ENCODE assay signal across 19 cellular contexts in the genomic region with DNA sequence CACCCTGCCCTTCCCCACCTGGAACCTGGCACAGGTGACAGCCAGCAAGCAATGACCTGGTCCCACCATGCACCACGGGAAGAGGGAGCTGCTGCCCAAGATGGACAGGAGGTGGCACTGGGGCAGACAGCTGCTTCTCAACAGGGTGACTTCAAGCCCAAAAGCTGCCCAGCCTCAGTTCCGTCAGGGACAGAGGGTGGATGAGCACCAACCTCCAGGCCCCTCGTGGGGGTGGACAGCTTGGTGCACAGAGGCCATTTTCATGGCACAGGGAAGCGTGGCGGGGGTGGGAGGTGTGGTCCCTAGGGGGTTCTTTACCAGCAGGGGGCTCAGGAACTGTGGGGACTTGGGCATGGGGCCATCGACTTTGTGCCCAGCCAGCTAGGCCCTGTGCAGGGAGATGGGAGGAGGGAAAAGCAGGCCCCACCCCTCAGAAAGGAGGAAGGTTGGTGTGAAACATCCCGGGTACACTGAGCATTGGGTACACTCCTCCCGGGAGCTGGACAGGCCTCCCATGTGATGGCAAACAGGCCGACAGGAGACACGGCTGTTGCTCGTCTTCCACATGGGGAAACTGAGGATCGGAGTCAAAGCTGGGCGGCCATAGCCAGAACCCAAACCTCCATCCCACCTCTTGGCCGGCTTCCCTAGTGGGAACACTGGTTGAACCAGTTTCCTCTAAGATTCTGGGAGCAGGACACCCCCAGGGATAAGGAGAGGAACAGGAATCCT. TPM values are rescaled to one million over a fixed set of nuclear protein-coding genes. Genes with fewer than 3 reads are reported as not detected.
DNase-seq lines count a peak whose midpoint lies in the region; ATAC-seq and TF ChIP-seq lines count a peak whose summit lies in the region.
"Had no signal": no experiment of that assay in that cellular context is flagged by ENCODE, and none has a peak within 500 bp of the region (broad histone marks: within the 10 kb centered on the region; RNA-seq: fewer than 3 reads in every experiment).

No MANE protein-coding gene starts in this region.

- H4K91ac ChIP-seq in neuronal stem cell (ENCODE audit: low read depth, low read length, poor library complexity) = no peak overlapping the region

- peak overlapping the region; percentile 22 for H2BK12ac ChIP-seq in neuronal stem cell (ENCODE audit: low read length)

- H3K14ac ChIP-seq in neuronal stem cell (ENCODE audit: low read length) = peak overlapping the region; percentile 63

- peak overlapping the region; percentile 21 to 74 for H3K27ac Mint-ChIP-seq in stimulated activated naive CD8-positive, alpha-beta T cell treated with anti-CD3 and anti-CD28 coated beads, Interleukin-15, amount 100 ng/mL, for 72 hours
- H3K27ac Mint-ChIP-seq: CD4-positive, alpha-beta memory T cell had no signal

- DNase-seq in stimulated activated naive CD8-positive, alpha-beta T cell treated with anti-CD3 and anti-CD28 coated beads, Interleukin-15, amount 100 ng/mL, for 72 hours = no peak
- DNase-seq in stimulated activated naive CD8-positive, alpha-beta T cell treated with anti-CD3 and anti-CD28 coated beads, Interleukin-15, Interleukin-2, amounts not matched to agents 100 U/mL and 50 U/mL, for 24 hours = no peak
- DNase-seq in body of pancreas (peak; percentile 56 to 70 (median 60)), neuronal stem cell (ENCODE audit: low spot score) (no peak), prostate gland (ENCODE audit: low spot score) (no peak), foreskin keratinocyte (no peak)
- DNase-seq in central memory CD4-positive, alpha-beta T cell = no peak
- DNase-seq: BE2C; CD4-positive, alpha-beta memory T cell; EL; GM23248; NCI-H1048; NCI-H1436; NCI-H1930; NCI-H345; NCI-H524 treated with DMSO at 0.1 percent for 48 hours; SJCRH30 had no signal

- H3K27ac ChIP-seq in body of pancreas (peak overlapping the region; percentile 67 to 81 (median 73)), neuronal stem cell (replicated peaks; ENCODE audit: low read length) (no peak overlapping the region), prostate gland (no peak overlapping the region), foreskin keratinocyte (no peak overlapping the region)
- H3K27ac ChIP-seq: GM23248, KMS-11, SJCRH30 had no signal

- H3K4me1 ChIP-seq in body of pancreas = peaks cover 45% of the 10 kb centered on the region
- peaks cover 13 to 17% of the 10 kb centered on the region in 2 donors for H3K4me1 ChIP-seq in neuronal stem cell (ENCODE audit: control insufficient read depth in 2 of 2, insufficient read depth in 1 of 2, low read depth in 1 of 2, low read length in 2 of 2)
- no peaks in the 10 kb centered on the region for H3K4me1 ChIP-seq in prostate gland (replicated peaks)
- peaks cover 18% of the 10 kb centered on the region for H3K4me1 ChIP-seq in foreskin keratinocyte

- WGBS in body of pancreas, 2 donors = 33 to 49% methylated on average over 10 to 14 of the region's 14 CpGs
- WGBS in neuronal stem cell (ENCODE audit: extremely low coverage in 2 of 2, insufficient read length in 2 of 2, insufficient replicate concordance in 1 of 2), 2 donors = no CpG with 5 or more reads among the region's 14 CpGs
- WGBS in prostate gland = 71% methylated on average over 14 of the region's 14 CpGs

- H3K36me3 ChIP-seq in body of pancreas (replicated peaks in 1 of 2; ENCODE audit: insufficient read depth in 1 of 2, low read depth in 2 of 2) (peaks cover 0 to 2% of the 10 kb centered on the region in 2 donors), neuronal stem cell (replicated peaks in 1 of 2; ENCODE audit: control insufficient read depth in 2 of 2, insufficient read depth in 2 of 2, low read length in 2 of 2) (peaks cover 2 to 10% of the 10 kb centered on the region in 2 donors), prostate gland (no peaks in the 10 kb centered on the region)
- H3K36me3 ChIP-seq: BE2C had no signal

- H3K27me3 ChIP-seq in body of pancreas = no peaks in the 10 kb centered on the region
- no peaks in the 10 kb centered on the region for H3K27me3 ChIP-seq in neuronal stem cell (ENCODE audit: control insufficient read depth in 3 of 3, insufficient read depth in 3 of 3, low read depth in 1 of 3, low read length in 3 of 3)
- H3K27me3 ChIP-seq in prostate gland (replicated peaks; ENCODE audit: insufficient read depth) = no peaks in the 10 kb centered on the region
- H3K27me3 ChIP-seq in foreskin keratinocyte = peaks cover 7% of the 10 kb centered on the region
- H3K27me3 ChIP-seq: BE2C, SJCRH30 had no signal

- peak overlapping the region; percentile 64 for H3K18ac ChIP-seq in neuronal stem cell (ENCODE audit: low read length)

- H3K79me1 ChIP-seq in neuronal stem cell (ENCODE audit: low read depth, low read length) = peaks cover 4% of the 10 kb centered on the region

- H2BK120ac ChIP-seq in neuronal stem cell (ENCODE audit: low read depth, low read length) = peak overlapping the region; percentile 72

- no peak overlapping the region for H3K4me2 ChIP-seq in neuronal stem cell (ENCODE audit: insufficient read depth, low read length, poor library complexity, severe bottlenecking)
- H3K4me2 ChIP-seq: KMS-11 had no signal

- H3K9ac ChIP-seq in neuronal stem cell (ENCODE audit: low read depth, low read length, poor library complexity) = no peak overlapping the region
- H3K9ac ChIP-seq: GM23248, KMS-11 had no signal

- intact Hi-C loops in body of pancreas (cut with DNase I) (no loop called here), prostate gland (cut with DNase I) (no loop called here)

- peaks cover 29% of the 10 kb centered on the region for H3K4me1 Mint-ChIP-seq in stimulated activated naive CD8-positive, alpha-beta T cell treated with anti-CD3 and anti-CD28 coated beads, Interleukin-15, amount 100 ng/mL, for 72 hours

- no peaks in the 10 kb centered on the region for H3K9me3 Mint-ChIP-seq in stimulated activated naive CD8-positive, alpha-beta T cell treated with anti-CD3 and anti-CD28 coated beads, Interleukin-15, amount 100 ng/mL, for 72 hours
- H3K9me3 Mint-ChIP-seq: CD4-positive, alpha-beta memory T cell had no signal

- TF ChIP-seq CTCF in body of pancreas (IDR thresholded peaks at IDR 0.05) = peak in 4 of 7 experiments; percentile 17 to 24 (median 21)
- no peak for TF ChIP-seq CTCF in prostate gland (IDR thresholded peaks at IDR 0.05)
- TF ChIP-seq CTCF in foreskin keratinocyte (conservative IDR thresholded peaks at IDR 0.05) = no peak

- H3K9me3 ChIP-seq in body of pancreas (no peaks in the 10 kb centered on the region), neuronal stem cell (replicated peaks in 1 of 2; ENCODE audit: control insufficient read depth in 2 of 2, insufficient read depth in 1 of 2, low read depth in 1 of 2, low read length in 2 of 2) (no peaks in the 10 kb centered on the region), prostate gland (no peaks in the 10 kb centered on the region)
- H3K9me3 ChIP-seq: BE2C, SJCRH30 had no signal

- H4K8ac ChIP-seq in neuronal stem cell (ENCODE audit: low read depth, low read length) = no peak overlapping the region

- no peaks in the 10 kb centered on the region for H3K27me3 Mint-ChIP-seq in stimulated activated naive CD8-positive, alpha-beta T cell treated with anti-CD3 and anti-CD28 coated beads, Interleukin-15, amount 100 ng/mL, for 72 hours
- H3K27me3 Mint-ChIP-seq: CD4-positive, alpha-beta memory T cell had no signal

- H2BK15ac ChIP-seq in neuronal stem cell (ENCODE audit: low read length) = no peak overlapping the region

- no peak for ATAC-seq in stimulated activated naive CD8-positive, alpha-beta T cell treated with anti-CD3 and anti-CD28 coated beads, Interleukin-15, amount 100 ng/mL, for 72 hours
- ATAC-seq in stimulated activated naive CD8-positive, alpha-beta T cell treated with anti-CD3 and anti-CD28 coated beads, Interleukin-15, Interleukin-2, amounts not matched to agents 100 U/mL and 50 U/mL, for 24 hours = no peak
- ATAC-seq in body of pancreas (no peak), foreskin keratinocyte (no peak)
- ATAC-seq: HCT116 had no signal

- TF ChIP-seq POLR2A in body of pancreas (IDR thresholded peaks at IDR 0.05) (peak in 2 of 3 donors; percentile 74 to 83), prostate gland (IDR thresholded peaks at IDR 0.05) (no peak)

- H2AFZ ChIP-seq in neuronal stem cell (ENCODE audit: low read length) = no peak overlapping the region
- H2AFZ ChIP-seq: GM23248 had no signal

- peak overlapping the region; percentile 53 for H3K4ac ChIP-seq in neuronal stem cell (ENCODE audit: low read length)

- peak overlapping the region; percentile 90 for H2BK5ac ChIP-seq in neuronal stem cell (ENCODE audit: low read length)

- H2AK5ac ChIP-seq in neuronal stem cell (ENCODE audit: low read depth, low read length) = peak overlapping the region; percentile 90

- H3K4me3 Mint-ChIP-seq in stimulated activated naive CD8-positive, alpha-beta T cell treated with anti-CD3 and anti-CD28 coated beads, Interleukin-15, amount 100 ng/mL, for 72 hours = no peak overlapping the region
- H3K4me3 Mint-ChIP-seq: CD4-positive, alpha-beta memory T cell had no signal

- H3K4me3 ChIP-seq in body of pancreas (peak overlapping the region; percentile 28 to 54), neuronal stem cell (ENCODE audit: low read length in 2 of 2) (no peak overlapping the region), prostate gland (no peak overlapping the region)
- H3K4me3 ChIP-seq: GM23248, SJCRH30 had no signal

- peak overlapping the region; percentile 73 for H3K23ac ChIP-seq in neuronal stem cell (ENCODE audit: low read depth, low read length, poor library complexity)

RNA-seq across cellular contexts. Expression of a gene that starts 1.9 kb away (rescaled TPM):
- total RNA-seq in body of pancreas (1,000 to 10,000 TPM; 8,438 to 9,209 TPM), prostate gland (1 to 10 TPM; 1.7 to 2.8 TPM), foreskin keratinocyte (0.34 and 0.67 TPM in 2 replicates)
- 3.7 TPM for polyA plus RNA-seq in neuronal stem cell (2013, experiment 1 of 2)
- 4.0 TPM for polyA plus RNA-seq in neuronal stem cell (2013, experiment 2 of 2)
- 0.44 and 0.70 TPM in 2 replicates for polyA plus RNA-seq in foreskin keratinocyte
- polyA plus RNA-seq: GM23248 had no signal

RNA-seq across cellular contexts. Expression of a gene that starts 32.9 kb away (rescaled TPM):
- total RNA-seq in body of pancreas (10 to 100 TPM; 43.1 to 57.7 TPM), prostate gland (10 to 100 TPM; 63.1 to 97.2 TPM), foreskin keratinocyte (61.0 and 66.3 TPM in 2 replicates)
- polyA plus RNA-seq in neuronal stem cell (2013, experiment 1 of 2) = 61.8 TPM
- 62.4 TPM for polyA plus RNA-seq in neuronal stem cell (2013, experiment 2 of 2)
- 59.5 and 66.5 TPM in 2 replicates for polyA plus RNA-seq in foreskin keratinocyte

RNA-seq across cellular contexts. Expression of a gene that starts 57.4 kb away (rescaled TPM):
- total RNA-seq in body of pancreas (10 to 100 TPM; 27.8 to 64.6 TPM), prostate gland (10 to 100 TPM; 49.6 to 77.4 TPM), foreskin keratinocyte (15.9 and 18.0 TPM in 2 replicates)
- 48.3 TPM for polyA plus RNA-seq in neuronal stem cell (2013, experiment 1 of 2)
- polyA plus RNA-seq in neuronal stem cell (2013, experiment 2 of 2) = 47.0 TPM
- polyA plus RNA-seq in foreskin keratinocyte = 11.9 and 12.7 TPM in 2 replicates

Comparison
In these comparisons a context has a peak if more than half of its experiments do, and no peak if none do; other contexts are left out.
1. DNase-seq: peak in body of pancreas (4 of 4); none in stimulated activated naive CD8-positive, alpha-beta T cell treated with anti-CD3 and anti-CD28 coated beads, Interleukin-15, amount 100 ng/mL, for 72 hours (0 of 2), stimulated activated naive CD8-positive, alpha-beta T cell treated with anti-CD3 and anti-CD28 coated beads, Interleukin-15, Interleukin-2, amounts not matched to agents 100 U/mL and 50 U/mL, for 24 hours (single experiment), neuronal stem cell (single experiment), prostate gland (single experiment), foreskin keratinocyte (0 of 2) and central memory CD4-positive, alpha-beta T cell (single experiment).
2. H3K27ac ChIP-seq: peak in body of pancreas (4 of 4); none in neuronal stem cell (single experiment), prostate gland (0 of 2) and foreskin keratinocyte (single experiment).
3. H3K4me3 ChIP-seq: peak in body of pancreas (2 of 2); none in neuronal stem cell (0 of 2) and prostate gland (0 of 2).
4. CTCF ChIP-seq: peak in body of pancreas (4 of 7); none in prostate gland (0 of 4) and foreskin keratinocyte (single experiment).
5. RNA of a gene that starts 1.9 kb away (total RNA-seq): 8,438 to 9,209 TPM in body of pancreas; 1.7 to 2.8 TPM in prostate gland and 0.34 to 0.67 TPM in foreskin keratinocyte; every median in the first group is over 1,000 times any median in the second.